In genomic region chr10:18793951-18794350, GRCh38 we compare ENCODE assay signal across 12 cellular contexts.
DNase-seq lines count a peak whose midpoint lies in the region; FAIRE-seq and TF ChIP-seq lines count a peak whose summit lies in the region.
"Had no signal": no experiment of that assay in that cellular context is flagged by ENCODE, and none has a peak within 500 bp of the region (broad histone marks: within the 10 kb centered on the region; RNA-seq: fewer than 3 reads in every experiment).

No MANE protein-coding gene starts in this region.

- no peaks in the 10 kb centered on the region for H3K9me3 ChIP-seq in OCI-LY1 (ENCODE audit: low read length)
- H3K9me3 ChIP-seq in fibroblast of lung (ENCODE audit: control insufficient read depth, insufficient read depth, low read depth, low read length): no peaks in the 10 kb centered on the region
- H3K9me3 ChIP-seq in tibial nerve: no peaks in the 10 kb centered on the region

- H3K36me3 ChIP-seq in OCI-LY1 (ENCODE audit: insufficient read depth, low read length) (no peaks in the 10 kb centered on the region), fibroblast of lung (ENCODE audit: control insufficient read depth, insufficient read depth, low read length) (no peaks in the 10 kb centered on the region), tibial nerve (no peaks in the 10 kb centered on the region)

- TF ChIP-seq POLR2A in tibial nerve (IDR thresholded peaks at IDR 0.05) (no peak), GM12892 (IDR thresholded peaks at IDR 0.05; ENCODE audit: low read depth, low read length) (no peak)

- H3K4me2 ChIP-seq in OCI-LY1 (ENCODE audit: low read length): no peak overlapping the region
- H3K4me2 ChIP-seq in fibroblast of lung (ENCODE audit: extremely low read depth, insufficient read depth, low read length): no peak overlapping the region

- H3K27me3 ChIP-seq in OCI-LY1 (ENCODE audit: insufficient read depth, low read length): no peaks in the 10 kb centered on the region
- no peaks in the 10 kb centered on the region for H3K27me3 ChIP-seq in fibroblast of lung (ENCODE audit: control insufficient read depth, insufficient read depth, low read length)
- no peaks in the 10 kb centered on the region for H3K27me3 ChIP-seq in tibial nerve

- H4K20me1 ChIP-seq in OCI-LY1 (ENCODE audit: insufficient read depth, low read length) (no peaks in the 10 kb centered on the region), fibroblast of lung (ENCODE audit: control insufficient read depth, extremely low read depth, insufficient read depth, low read length) (no peaks in the 10 kb centered on the region)

- no peaks in the 10 kb centered on the region for H3K79me2 ChIP-seq in OCI-LY1 (ENCODE audit: insufficient read depth, low read length)
- no peaks in the 10 kb centered on the region for H3K79me2 ChIP-seq in fibroblast of lung (ENCODE audit: control insufficient read depth, insufficient read depth, low read length)

- H3K9ac ChIP-seq in OCI-LY1 (ENCODE audit: low read length) (no peak overlapping the region), fibroblast of lung (ENCODE audit: insufficient read depth, low read length) (no peak overlapping the region)

- no peak overlapping the region for H3K27ac ChIP-seq in OCI-LY1 (ENCODE audit: low read depth, low read length, poor library complexity, severe bottlenecking)
- H3K27ac ChIP-seq in fibroblast of lung (ENCODE audit: insufficient read depth, low read length): no peak overlapping the region
- no peak overlapping the region for H3K27ac ChIP-seq in tibial nerve
- H3K27ac ChIP-seq: HL-60 had no signal

- 22 to 24% methylated on average over 3 of the region's 3 CpGs for WGBS in tibial nerve, 2 donors

- TF ChIP-seq CTCF in OCI-LY1 (IDR thresholded peaks at IDR 0.05; ENCODE audit: low read length) (peak; percentile 43; the same call in 1 of the 2 replicates), fibroblast of lung (conservative IDR thresholded peaks at IDR 0.05 in 1 of 2, IDR thresholded peaks at IDR 0.05 in 1 of 2; ENCODE audit: low read depth in 1 of 2, low read length in 2 of 2) (peak; percentile 32 to 68), tibial nerve (IDR thresholded peaks at IDR 0.05) (peak in 3 of 5 experiments; percentile 15 to 35 (median 18))

- H3K4me3 ChIP-seq in OCI-LY1 (ENCODE audit: low read depth, low read length, poor library complexity, severe bottlenecking) (no peak overlapping the region), fibroblast of lung (replicated peaks in 1 of 4; ENCODE audit: control extremely low read depth in 1 of 4, insufficient read depth in 1 of 4, low read depth in 3 of 4, low read length in 4 of 4) (no peak overlapping the region), tibial nerve (no peak overlapping the region)

- no peaks in the 10 kb centered on the region for H3K9me2 ChIP-seq in OCI-LY1 (ENCODE audit: low read depth, low read length)

- DNase-seq in SIG-M5 treated with dmso at 0.1 percent for 504 hours (lab: John Stamatoyannopoulos, UW; ENCODE audit: unreplicated experiment): peak; percentile 0
- no peak for DNase-seq in SIG-M5 (lab: John Stamatoyannopoulos, UW)
- DNase-seq in fibroblast of lung (ENCODE audit: low read depth in 2 of 2): peak; percentile 38 to 72
- no peak for DNase-seq in tibial nerve (ENCODE audit: low spot score in 2 of 2)
- DNase-seq in activated naive CD4-positive, alpha-beta T cell (lab: John Stamatoyannopoulos, UW): no peak
- DNase-seq in GM12892 (ENCODE audit: insufficient read length): no peak
- no peak for DNase-seq in AML-193 (lab: John Stamatoyannopoulos, UW)
- DNase-seq: C1 segment of cervical spinal cord; central memory CD4-positive, alpha-beta T cell; T-helper 9 cell had no signal

- H3K4me1 ChIP-seq in OCI-LY1 (ENCODE audit: insufficient read depth, low read length, severe bottlenecking) (no peaks in the 10 kb centered on the region), fibroblast of lung (ENCODE audit: control insufficient read depth, extremely low read depth, insufficient read depth, low read length) (no peaks in the 10 kb centered on the region), tibial nerve (peaks cover 0 to 4% (median 0%) of the 10 kb centered on the region in 4 donors)

- no peak for FAIRE-seq in GM12892 (lab: Jason Lieb, UNC)

- no peak for TF ChIP-seq EP300 in tibial nerve (IDR thresholded peaks at IDR 0.05)

- no peaks in the 10 kb centered on the region for H3F3A ChIP-seq in OCI-LY1 (ENCODE audit: insufficient read depth, low read length)

- H2AFZ ChIP-seq in OCI-LY1 (ENCODE audit: low read length) (no peak overlapping the region), fibroblast of lung (ENCODE audit: low read length) (no peak overlapping the region)

Comparison
In these comparisons a context has a peak if more than half of its experiments do, and no peak if none do; other contexts are left out.
1. DNase-seq: peak in SIG-M5 treated with dmso at 0.1 percent for 504 hours (single experiment) and fibroblast of lung (2 of 2); none in SIG-M5 (single experiment), tibial nerve (0 of 2), activated naive CD4-positive, alpha-beta T cell (0 of 4), GM12892 (single experiment) and AML-193 (0 of 2).
2. Peak in every context shown above with its lines, with median percentiles within 50 percentile points of each other: CTCF ChIP-seq.